22 cellular contexts compared by ENCODE assay signal in the genomic region with DNA sequence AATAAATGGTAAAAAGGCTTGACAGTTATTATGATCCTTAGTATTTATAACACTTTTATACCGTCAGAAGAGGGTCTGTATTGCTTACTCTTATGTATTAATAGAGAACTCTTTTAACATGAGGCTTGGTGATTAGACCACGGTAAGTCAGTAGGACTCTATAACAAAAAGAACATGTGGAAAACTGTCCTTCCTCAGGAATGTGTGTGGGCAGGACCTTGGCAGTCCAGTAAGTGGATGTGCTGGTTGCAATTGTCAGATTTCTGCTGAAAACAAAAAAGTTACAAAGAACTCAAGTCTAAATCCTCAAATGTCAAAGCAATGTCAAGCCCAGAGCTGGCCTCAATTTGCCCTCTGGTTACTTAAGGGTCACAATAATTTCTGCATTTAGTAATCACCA.
DNase-seq lines count a peak whose midpoint lies in the region; TF ChIP-seq lines count a peak whose summit lies in the region.
"Had no signal": no experiment of that assay in that cellular context is flagged by ENCODE, and none has a peak within 500 bp of the region (broad histone marks: within the 10 kb centered on the region; RNA-seq: fewer than 3 reads in every experiment).

No MANE protein-coding gene starts in this region.

- no peak overlapping the region for H3K4me3 Mint-ChIP-seq in activated naive CD4-positive, alpha-beta T cell treated with anti-CD3 and anti-CD28 coated beads for 36 hours
- H3K4me3 Mint-ChIP-seq in endothelial cell (ENCODE audit: unreplicated experiment), result no peak overlapping the region
- H3K4me3 Mint-ChIP-seq: activated CD4-positive, alpha-beta memory T cell treated with anti-CD3 and anti-CD28 coated beads for 36 hours; CD4-positive, alpha-beta T cell had no signal

- H4K20me1 ChIP-seq in GM23248 (ENCODE audit: insufficient read depth), result no peaks in the 10 kb centered on the region
- H4K20me1 ChIP-seq in hepatocyte (ENCODE audit: insufficient read depth, poor library complexity, severe bottlenecking), result no peaks in the 10 kb centered on the region

- peaks cover 35% of the 10 kb centered on the region; the same call in 1 of the 2 replicates for H3F3A ChIP-seq in GM23248 (ENCODE audit: insufficient read depth)

- POLR2A ChIA-PET in AG04450 (lab: Yijun Ruan, JAX), result no interaction called here

- H3K4me3 ChIP-seq in AG04450 (ENCODE audit: low read depth, low read length) (no peak overlapping the region), GM23248 (no peak overlapping the region), cardiac fibroblast (replicated peaks in 1 of 2; ENCODE audit: low read depth in 2 of 2, low read length in 2 of 2) (no peak overlapping the region), hepatocyte (no peak overlapping the region)
- H3K4me3 ChIP-seq: gastrocnemius medialis, upper lobe of left lung had no signal

- no peak overlapping the region for H3K9ac ChIP-seq in GM23248

- no peaks in the 10 kb centered on the region for H3K9me3 Mint-ChIP-seq in activated naive CD4-positive, alpha-beta T cell treated with anti-CD3 and anti-CD28 coated beads for 36 hours
- H3K9me3 Mint-ChIP-seq in endothelial cell (ENCODE audit: unreplicated experiment), result no peaks in the 10 kb centered on the region
- H3K9me3 Mint-ChIP-seq: activated CD4-positive, alpha-beta memory T cell treated with anti-CD3 and anti-CD28 coated beads for 36 hours; CD4-positive, alpha-beta T cell had no signal

- CTCF ChIA-PET in AG04450 (lab: Charles Lee), result interaction anchor here (1.2 to 2.5 kb wide), 2 partner anchors 14 to 46 kb away, joined by 4 to 15 read pairs; no protein-coding TSS in a partner anchor
- CTCF ChIA-PET in activated naive CD4-positive, alpha-beta T cell treated with anti-CD3 and anti-CD28 coated beads for 36 hours (lab: Charles Lee), result interaction anchor here (1.8 kb wide), 1 partner anchor 121 kb away, joined by 4 read pairs; no protein-coding TSS in a partner anchor

- H3K36me3 ChIP-seq in GM23248 (ENCODE audit: low read depth) (no peaks in the 10 kb centered on the region), hepatocyte (replicated peaks; ENCODE audit: insufficient read depth, low read depth) (no peaks in the 10 kb centered on the region)
- H3K36me3 ChIP-seq: gastrocnemius medialis, upper lobe of left lung, WERI-Rb-1 had no signal

- H3K27me3 ChIP-seq in AG04450 (ENCODE audit: control insufficient read depth, insufficient read depth, low read length), result no peaks in the 10 kb centered on the region
- no peaks in the 10 kb centered on the region for H3K27me3 ChIP-seq in GM23248 (replicated peaks; ENCODE audit: insufficient read depth)
- no peaks in the 10 kb centered on the region for H3K27me3 ChIP-seq in hepatocyte
- H3K27me3 ChIP-seq: gastrocnemius medialis, upper lobe of left lung had no signal

- no peak overlapping the region for H2AFZ ChIP-seq in GM23248
- H2AFZ ChIP-seq in hepatocyte, result no peak overlapping the region

- no peaks in the 10 kb centered on the region for H3K4me1 Mint-ChIP-seq in activated naive CD4-positive, alpha-beta T cell treated with anti-CD3 and anti-CD28 coated beads for 36 hours (ENCODE audit: low read depth)
- H3K4me1 Mint-ChIP-seq in endothelial cell (ENCODE audit: unreplicated experiment), result no peaks in the 10 kb centered on the region

- in situ Hi-C loops in GM23248 (cut with MboI), result no loop called here

- 4 to 6% methylated on average over 2 of the region's 2 CpGs for WGBS in GM23248 (ENCODE audit: low coverage in 1 of 2, low lambda C conversion rate in 2 of 2, missing lambda C conversion rate in 2 of 2), 2 experiments
- WGBS in hepatocyte (ENCODE audit: low lambda C conversion rate, missing lambda C conversion rate), result 80% methylated on average over 2 of the region's 2 CpGs

- peak; percentile 11 for DNase-seq in AG04450 (ENCODE audit: low read depth, low spot score)
- peak; percentile 86 for DNase-seq in GM23248
- peak; percentile 56 to 80 for DNase-seq in cardiac fibroblast (ENCODE audit: low read depth in 2 of 2)
- peak; percentile 35 for DNase-seq in foreskin melanocyte
- no peak for DNase-seq in activated naive CD4-positive, alpha-beta T cell treated with anti-CD3 and anti-CD28 coated beads for 36 hours
- DNase-seq in NCI-H226, result no peak
- DNase-seq in hepatocyte (ENCODE audit: low spot score), result no peak
- DNase-seq in endothelial cell (ENCODE audit: low spot score), result no peak
- DNase-seq: activated CD4-positive, alpha-beta memory T cell treated with anti-CD3 and anti-CD28 coated beads for 36 hours; activated naive CD4-positive, alpha-beta T cell treated with anti-CD3 and anti-CD28 coated beads, Interleukin-2, amount 50 U/mL, for 16 hours; activated T-cell treated with anti-CD3 and anti-CD28 coated beads, Interleukin-2, amount 50 U/mL, for 1 hour; CD4-positive, alpha-beta T cell; DMS79; effector CD8-positive, alpha-beta T cell; gastrocnemius medialis; Kasumi-1; NCI-H69; retina; SHP77 treated with DMSO at 0.1 percent for 48 hours; stimulated activated naive CD4-positive, alpha-beta T cell; WERI-Rb-1 had no signal

- H3K4me2 ChIP-seq in GM23248 (ENCODE audit: unreplicated experiment) (peak overlapping the region; percentile 23), hepatocyte (no peak overlapping the region)

- TF ChIP-seq CTCF in AG04450 (IDR thresholded peaks at IDR 0.05; ENCODE audit: low read depth, low read length), result no peak
- TF ChIP-seq CTCF in cardiac fibroblast (IDR thresholded peaks at IDR 0.05; ENCODE audit: low read depth, low read length), result no peak
- no peak for TF ChIP-seq CTCF in hepatocyte (IDR thresholded peaks at IDR 0.05; ENCODE audit: poor library complexity)
- no peak for TF ChIP-seq CTCF in endothelial cell (IDR thresholded peaks at IDR 0.05; ENCODE audit: unreplicated experiment)

- H3K27ac Mint-ChIP-seq in activated naive CD4-positive, alpha-beta T cell treated with anti-CD3 and anti-CD28 coated beads for 36 hours, result no peak overlapping the region
- no peak overlapping the region for H3K27ac Mint-ChIP-seq in endothelial cell (ENCODE audit: unreplicated experiment)
- H3K27ac Mint-ChIP-seq: activated CD4-positive, alpha-beta memory T cell treated with anti-CD3 and anti-CD28 coated beads for 36 hours; CD4-positive, alpha-beta T cell had no signal

- H3K4me1 ChIP-seq in GM23248 (ENCODE audit: insufficient read depth) (peaks cover 34% of the 10 kb centered on the region), hepatocyte (ENCODE audit: insufficient read depth) (no peaks in the 10 kb centered on the region)
- H3K4me1 ChIP-seq: upper lobe of left lung had no signal

- no peaks in the 10 kb centered on the region for H3K36me3 Mint-ChIP-seq in activated naive CD4-positive, alpha-beta T cell treated with anti-CD3 and anti-CD28 coated beads for 36 hours (ENCODE audit: low read depth)
- no peaks in the 10 kb centered on the region for H3K36me3 Mint-ChIP-seq in endothelial cell (ENCODE audit: low read depth, unreplicated experiment)
- H3K36me3 Mint-ChIP-seq: activated CD4-positive, alpha-beta memory T cell treated with anti-CD3 and anti-CD28 coated beads for 36 hours had no signal

- no peaks in the 10 kb centered on the region for H3K9me2 ChIP-seq in GM23248 (ENCODE audit: insufficient read depth)
- no peaks in the 10 kb centered on the region for H3K9me2 ChIP-seq in hepatocyte (replicated peaks; ENCODE audit: insufficient read depth)

- intact Hi-C loops in activated naive CD4-positive, alpha-beta T cell treated with anti-CD3 and anti-CD28 coated beads for 36 hours (cut with micrococcal nuclease), result no loop called here

- H3K79me2 ChIP-seq in GM23248 (ENCODE audit: insufficient read depth) (peaks cover 92% of the 10 kb centered on the region), hepatocyte (no peaks in the 10 kb centered on the region)

- no peaks in the 10 kb centered on the region for H3K9me3 ChIP-seq in AG04450 (ENCODE audit: control insufficient read depth, insufficient read depth, low read length)
- no peaks in the 10 kb centered on the region for H3K9me3 ChIP-seq in GM23248 (ENCODE audit: low read depth)
- H3K9me3 ChIP-seq in hepatocyte (ENCODE audit: low read depth), result no peaks in the 10 kb centered on the region
- H3K9me3 ChIP-seq: gastrocnemius medialis, upper lobe of left lung had no signal

- H3K27ac ChIP-seq in AG04450 (ENCODE audit: low read depth, low read length) (no peak overlapping the region), GM23248 (peak overlapping the region; percentile 15), hepatocyte (no peak overlapping the region)
- H3K27ac ChIP-seq: gastrocnemius medialis, upper lobe of left lung, WERI-Rb-1 had no signal

- H3K27me3 Mint-ChIP-seq in activated naive CD4-positive, alpha-beta T cell treated with anti-CD3 and anti-CD28 coated beads for 36 hours (ENCODE audit: low read depth), result no peaks in the 10 kb centered on the region
- H3K27me3 Mint-ChIP-seq in endothelial cell (ENCODE audit: unreplicated experiment), result peaks cover 2% of the 10 kb centered on the region
- H3K27me3 Mint-ChIP-seq: activated CD4-positive, alpha-beta memory T cell treated with anti-CD3 and anti-CD28 coated beads for 36 hours; CD4-positive, alpha-beta T cell had no signal

Comparison
In these comparisons a context has a peak if more than half of its experiments do, and no peak if none do; other contexts are left out.
1. DNase-seq: peak in AG04450 (single experiment), GM23248 (single experiment), cardiac fibroblast (2 of 2) and foreskin melanocyte (single experiment); none in activated naive CD4-positive, alpha-beta T cell treated with anti-CD3 and anti-CD28 coated beads for 36 hours (single experiment), NCI-H226 (single experiment), hepatocyte (single experiment) and endothelial cell (single experiment).